Comparison of ENCODE assay signal across 11 cellular contexts in the genomic region with DNA sequence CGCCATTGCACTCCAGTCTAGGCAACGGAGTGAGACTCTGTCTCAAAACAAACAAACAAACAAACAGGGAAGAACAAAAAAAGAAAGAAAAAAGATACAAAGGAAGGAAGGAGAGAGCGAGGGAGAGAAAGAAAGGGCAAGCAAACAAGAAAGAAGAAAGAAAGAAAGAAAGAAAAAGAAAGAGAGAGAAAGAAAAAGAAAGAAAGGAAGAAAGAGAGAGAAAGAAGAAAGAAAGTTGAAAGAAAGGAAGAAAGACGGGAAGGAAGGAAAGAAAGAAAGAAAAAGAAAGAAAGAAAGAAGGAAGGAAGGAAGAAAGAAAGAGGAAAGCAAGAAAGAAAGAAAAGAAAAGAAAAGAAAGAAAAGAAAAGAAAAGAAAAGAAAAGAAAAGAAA. TPM values are rescaled to one million over a fixed set of nuclear protein-coding genes. Genes with fewer than 3 reads are reported as not detected.
DNase-seq lines count a peak whose midpoint lies in the region; ATAC-seq, FAIRE-seq and TF ChIP-seq lines count a peak whose summit lies in the region.
"Had no signal": no experiment of that assay in that cellular context is flagged by ENCODE, and none has a peak within 500 bp of the region (broad histone marks: within the 10 kb centered on the region; RNA-seq: fewer than 3 reads in every experiment).

No MANE protein-coding gene starts in this region.

- peaks cover 13% of the 10 kb centered on the region; the same call in 2 of the 3 replicates for H3K9me3 ChIP-seq in A549
- no peaks in the 10 kb centered on the region for H3K9me3 ChIP-seq in H9 (ENCODE audit: control insufficient read depth, low read depth, low read length)
- no peaks in the 10 kb centered on the region for H3K9me3 ChIP-seq in naive thymus-derived CD4-positive, alpha-beta T cell (ENCODE audit: control insufficient read depth in 2 of 3, low read length in 3 of 3)

- peak overlapping the region; percentile 49 for H3K4me3 ChIP-seq in A549
- no peak overlapping the region for H3K4me3 ChIP-seq in naive thymus-derived CD4-positive, alpha-beta T cell (ENCODE audit: low read length)

- TF ChIP-seq POLR2A in A549 (IDR thresholded peaks at IDR 0.05; ENCODE audit: low read length), result no peak

- no peak for DNase-seq in A549 (ENCODE audit: low read depth in 1 of 2, low spot score in 1 of 2)
- DNase-seq in H9, result no peak
- no peak for DNase-seq in activated naive CD8-positive, alpha-beta T cell treated with anti-CD3 and anti-CD28 coated beads, Interleukin-2, amount 10 ng/mL, durations not matched to agents 7 days and 5 days
- no peak for DNase-seq in naive thymus-derived CD4-positive, alpha-beta T cell
- no peak for DNase-seq in KBM-7
- DNase-seq in sciatic nerve (ENCODE audit: low spot score), result no peak

- H3K56ac ChIP-seq in H9 (ENCODE audit: insufficient read length, low read depth, low read length), result no peak overlapping the region

- peaks cover 7 to 22% (median 18%) of the 10 kb centered on the region in 3 experiments; a peak in 6 of 7 replicates for H3K36me3 Mint-ChIP-seq in H9 (ENCODE audit: insufficient read depth in 1 of 3, low read depth in 3 of 3)
- peaks cover 2% of the 10 kb centered on the region for H3K36me3 Mint-ChIP-seq in activated naive CD8-positive, alpha-beta T cell treated with anti-CD3 and anti-CD28 coated beads, Interleukin-2, amount 10 ng/mL, durations not matched to agents 7 days and 5 days
- peaks cover 0 to 3% (median 0%) of the 10 kb centered on the region in 5 donors for H3K36me3 Mint-ChIP-seq in naive thymus-derived CD4-positive, alpha-beta T cell

- H3K4ac ChIP-seq in H9 (ENCODE audit: low read depth, low read length), result no peak overlapping the region

- H3K27me3 ChIP-seq in H9 (ENCODE audit: insufficient read depth, low read length), result no peaks in the 10 kb centered on the region
- H3K27me3 ChIP-seq in naive thymus-derived CD4-positive, alpha-beta T cell (ENCODE audit: control insufficient read depth in 2 of 2, insufficient read depth in 2 of 2, low read length in 2 of 2), result peaks cover 0 to 6% of the 10 kb centered on the region in 2 donors

- no peak overlapping the region for H2AK5ac ChIP-seq in H9 (ENCODE audit: insufficient read length, low read length)

- CTCF ChIA-PET in A549 (lab: Yijun Ruan, JAX), result interaction anchor here (0.6 to 5.9 kb wide), 45 partner anchors 10 to 992 kb away, joined by 3 to 81 read pairs (median 4); a partner anchor contains a TSS
- CTCF ChIA-PET in naive thymus-derived CD4-positive, alpha-beta T cell (lab: Charles Lee), result interaction anchor here (0.6 to 1.3 kb wide), 2 partner anchors 11 to 81 kb away, joined by 4 to 8 read pairs; no protein-coding TSS in a partner anchor

- no peak for TF ChIP-seq EP300 in A549 (IDR thresholded peaks at IDR 0.05)

- TF ChIP-seq RAD21 in A549 (conservative IDR thresholded peaks at IDR 0.05 in 1 of 2, IDR thresholded peaks at IDR 0.05 in 1 of 2), result no peak

- no peaks in the 10 kb centered on the region for H3K79me1 ChIP-seq in H9 (ENCODE audit: insufficient read depth, low read depth, low read length, poor library complexity, severe bottlenecking)

- H3K4me2 ChIP-seq in A549 (peak overlapping the region; percentile 71), H9 (ENCODE audit: insufficient read depth, insufficient read length, low read length) (no peak overlapping the region)

- H3K14ac ChIP-seq in H9 (ENCODE audit: insufficient read depth, low read length), result no peak overlapping the region

- in situ Hi-C loops in KBM-7 (cut with MboI; ENCODE audit: low pct_unique_long_range_greater_than_20kb, low sequenced_read_pairs), result no loop called here

- intact Hi-C loops in naive thymus-derived CD4-positive, alpha-beta T cell (cut with micrococcal nuclease), result loop anchor here in 1 of 2 donors (2.0 kb wide), 2 partner anchors 82 to 122 kb away; no protein-coding TSS in a partner anchor
- intact Hi-C loops in sciatic nerve (cut with DNase I), result no loop called here

- H3K4me3 Mint-ChIP-seq in H9, result peak overlapping the region; percentile 83 to 85
- H3K4me3 Mint-ChIP-seq in activated naive CD8-positive, alpha-beta T cell treated with anti-CD3 and anti-CD28 coated beads, Interleukin-2, amount 10 ng/mL, durations not matched to agents 7 days and 5 days, result peak overlapping the region; percentile 73
- H3K4me3 Mint-ChIP-seq in naive thymus-derived CD4-positive, alpha-beta T cell, result peak overlapping the region in 9 of 10 donors; percentile 63 to 81 (median 70)

- H2BK5ac ChIP-seq in H9 (ENCODE audit: insufficient read length, low read length), result no peak overlapping the region

- H2BK15ac ChIP-seq in H9 (ENCODE audit: low read depth, low read length), result no peak overlapping the region

- H3K9me3 Mint-ChIP-seq in H9, result peaks cover 22 to 26% of the 10 kb centered on the region in 2 experiments
- H3K9me3 Mint-ChIP-seq in activated naive CD8-positive, alpha-beta T cell treated with anti-CD3 and anti-CD28 coated beads, Interleukin-2, amount 10 ng/mL, durations not matched to agents 7 days and 5 days, result peaks cover 1% of the 10 kb centered on the region
- peaks cover 0 to 26% (median 9%) of the 10 kb centered on the region in 11 donors for H3K9me3 Mint-ChIP-seq in naive thymus-derived CD4-positive, alpha-beta T cell

- no peak overlapping the region for H4K8ac ChIP-seq in H9 (replicated peaks; ENCODE audit: insufficient read length, low read depth, low read length)

- peak overlapping the region; percentile 85 to 92 for H3K27ac ChIP-seq in A549
- H3K27ac ChIP-seq in H9 (ENCODE audit: insufficient read length, low read depth, low read length), result no peak overlapping the region
- H3K27ac ChIP-seq in naive thymus-derived CD4-positive, alpha-beta T cell (ENCODE audit: low read depth, low read length), result no peak overlapping the region

- no peaks in the 10 kb centered on the region for H3K79me2 ChIP-seq in H9 (ENCODE audit: insufficient read depth, low read length)

- peaks cover 8 to 17% of the 10 kb centered on the region in 2 experiments for H3K4me1 Mint-ChIP-seq in H9
- H3K4me1 Mint-ChIP-seq in activated naive CD8-positive, alpha-beta T cell treated with anti-CD3 and anti-CD28 coated beads, Interleukin-2, amount 10 ng/mL, durations not matched to agents 7 days and 5 days, result peaks cover 5% of the 10 kb centered on the region
- peaks cover 5 to 11% (median 7%) of the 10 kb centered on the region in 7 donors for H3K4me1 Mint-ChIP-seq in naive thymus-derived CD4-positive, alpha-beta T cell

- H3K4me1 ChIP-seq in A549 (0 out of 3 replicates have a peak, but pooled peaks cover 4% of the 10 kb centered on the region), H9 (ENCODE audit: insufficient read depth, low read length) (no peaks in the 10 kb centered on the region)
- H3K4me1 ChIP-seq in naive thymus-derived CD4-positive, alpha-beta T cell (ENCODE audit: control insufficient read depth in 2 of 2, insufficient read depth in 2 of 2, low read length in 2 of 2), result peaks cover 0 to 6% of the 10 kb centered on the region in 2 donors

- no peaks in the 10 kb centered on the region for H4K20me1 ChIP-seq in H9 (ENCODE audit: control insufficient read depth, insufficient read depth, insufficient read length)

- H2BK20ac ChIP-seq in H9 (ENCODE audit: low read depth, low read length, poor library complexity, severe bottlenecking), result no peak overlapping the region

- H3K27ac Mint-ChIP-seq in H9, result peak overlapping the region in 2 of 3 experiments; percentile 76 to 82; a peak in 4 of 7 replicates
- no peak overlapping the region for H3K27ac Mint-ChIP-seq in activated naive CD8-positive, alpha-beta T cell treated with anti-CD3 and anti-CD28 coated beads, Interleukin-2, amount 10 ng/mL, durations not matched to agents 7 days and 5 days
- peak overlapping the region in 2 of 9 donors; percentile 52 to 56 for H3K27ac Mint-ChIP-seq in naive thymus-derived CD4-positive, alpha-beta T cell

- WGBS in A549 (ENCODE audit: missing lambda C conversion rate), result 17% methylated on average over 4 of the region's 4 CpGs
- WGBS in H9 (ENCODE audit: extremely low coverage, insufficient read length, low lambda C conversion rate), result no CpG with 5 or more reads among the region's 4 CpGs

- H3K23ac ChIP-seq in H9 (ENCODE audit: insufficient read length, low read depth, low read length), result no peak overlapping the region

- TF ChIP-seq CTCF in A549 (IDR thresholded peaks at IDR 0.05) (no peak), H9 (conservative IDR thresholded peaks at IDR 0.05) (no peak)

- H3T11ph ChIP-seq in H9 (ENCODE audit: low read length), result no peak overlapping the region

- no peak overlapping the region for H2BK120ac ChIP-seq in H9 (ENCODE audit: low read depth, low read length, poor library complexity, severe bottlenecking)

- H2BK12ac ChIP-seq in H9 (ENCODE audit: insufficient read length, low read depth, low read length), result no peak overlapping the region

- no peak overlapping the region for H3K18ac ChIP-seq in H9 (ENCODE audit: insufficient read length, low read depth, low read length)

- no peak for ATAC-seq in A549
- no peak for ATAC-seq in activated naive CD8-positive, alpha-beta T cell treated with anti-CD3 and anti-CD28 coated beads, Interleukin-2, amount 10 ng/mL, durations not matched to agents 7 days and 5 days (ENCODE audit: low read depth)
- no peak for ATAC-seq in naive thymus-derived CD4-positive, alpha-beta T cell
- ATAC-seq in HG03280 (IDR thresholded peaks at IDR 0.05; ENCODE audit: unreplicated experiment), result no peak
- no peak for ATAC-seq in HG02840 (IDR thresholded peaks at IDR 0.05; ENCODE audit: low FRiP score, unreplicated experiment)
- ATAC-seq in sciatic nerve, result no peak

- FAIRE-seq in A549 (lab: Jason Lieb, UNC), result no peak
- FAIRE-seq: D721Med had no signal

- H3K36me3 ChIP-seq in naive thymus-derived CD4-positive, alpha-beta T cell (ENCODE audit: control insufficient read depth in 2 of 3, insufficient read depth in 3 of 3, low read length in 3 of 3), result no peaks in the 10 kb centered on the region

- no peak overlapping the region for H4K5ac ChIP-seq in H9 (ENCODE audit: insufficient read length, low read depth, low read length)

- no peak overlapping the region for H4K91ac ChIP-seq in H9 (ENCODE audit: insufficient read length, low read depth, low read length)

- POLR2A ChIA-PET in A549 (lab: Yijun Ruan, JAX), result interaction anchor here (1.0 kb wide), 3 partner anchors 38 to 133 kb away, joined by 3 read pairs; a partner anchor contains a TSS
- POLR2A ChIA-PET in activated naive CD8-positive, alpha-beta T cell treated with anti-CD3 and anti-CD28 coated beads, Interleukin-2, amount 10 ng/mL, durations not matched to agents 7 days and 5 days (lab: Charles Lee), result no interaction called here
- POLR2A ChIA-PET in naive thymus-derived CD4-positive, alpha-beta T cell (lab: Charles Lee), result no interaction called here

- no peaks in the 10 kb centered on the region for H3K23me2 ChIP-seq in H9 (ENCODE audit: insufficient read length, low read depth, low read length, poor library complexity, severe bottlenecking)

- peaks cover 3% of the 10 kb centered on the region; the same call in 1 of the 2 replicates for H3K27me3 Mint-ChIP-seq in H9 (ENCODE audit: low read depth)
- peaks cover 49% of the 10 kb centered on the region for H3K27me3 Mint-ChIP-seq in activated naive CD8-positive, alpha-beta T cell treated with anti-CD3 and anti-CD28 coated beads, Interleukin-2, amount 10 ng/mL, durations not matched to agents 7 days and 5 days
- peaks cover 65 to 80% (median 73%) of the 10 kb centered on the region in 5 donors for H3K27me3 Mint-ChIP-seq in naive thymus-derived CD4-positive, alpha-beta T cell

- H3K9ac ChIP-seq in H9 (ENCODE audit: extremely low read depth, insufficient read length, low read length), result no peak overlapping the region

- no peak overlapping the region for H2AFZ ChIP-seq in H9 (ENCODE audit: low read length)

RNA-seq across cellular contexts. Expression of a gene that starts 13.1 kb away (rescaled TPM):
- polyA plus RNA-seq in A549 (2011; rRNA removed) (0.07 TPM in 1 of 2 replicates, not detected in the other), A549 (2017; fragmentation: RNase III; extraction: RNeasy Plus Mini Kit Qiagen cat#74134 plus additional on column Dnase treatment) (not detected in 3 replicates)
- 0.03 TPM in 1 of 2 replicates, not detected in the other for polyA plus RNA-seq in A549 (2012; cell fraction: cytosol; rRNA removed)
- polyA plus RNA-seq in A549 (2012; cell fraction: nucleus; rRNA removed), result not detected in 2 replicates
- not detected in 2 replicates for polyA minus RNA-seq in A549 (2011; rRNA and poly(A)+ RNA removed)
- total RNA-seq in H9 (2021) (not detected in 2 replicates), sciatic nerve (not detected)
- not detected for total RNA-seq in activated naive CD8-positive, alpha-beta T cell treated with anti-CD3 and anti-CD28 coated beads, Interleukin-2, amount 10 ng/mL, durations not matched to agents 7 days and 5 days
- total RNA-seq in naive thymus-derived CD4-positive, alpha-beta T cell, result not detected
- not detected for polyA plus RNA-seq in naive thymus-derived CD4-positive, alpha-beta T cell
- total RNA-seq: H1, renal cortical epithelial cell had no signal
- polyA plus RNA-seq: H1 had no signal

RNA-seq across cellular contexts. Expression of a gene that starts 50.0 kb away (rescaled TPM):
- polyA plus RNA-seq in A549 (2011; rRNA removed), result 13.9 and 14.0 TPM in 2 replicates
- polyA plus RNA-seq in A549 (2012; cell fraction: cytosol; rRNA removed), result 1.2 and 1.3 TPM in 2 replicates
- polyA plus RNA-seq in A549 (2012; cell fraction: nucleus; rRNA removed), result 1.3 and 2.3 TPM in 2 replicates
- polyA plus RNA-seq in A549 (2017; fragmentation: RNase III; extraction: RNeasy Plus Mini Kit Qiagen cat#74134 plus additional on column Dnase treatment), result 8.3 to 9.6 TPM (median 8.8 TPM) in 3 replicates
- polyA minus RNA-seq in A549 (2011; rRNA and poly(A)+ RNA removed), result 5.4 and 6.5 TPM in 2 replicates
- 14.9 and 15.8 TPM in 2 replicates for total RNA-seq in H9 (2021)
- total RNA-seq in activated naive CD8-positive, alpha-beta T cell treated with anti-CD3 and anti-CD28 coated beads, Interleukin-2, amount 10 ng/mL, durations not matched to agents 7 days and 5 days, result 10 to 100 TPM; 14.6 to 16.0 TPM
- total RNA-seq in naive thymus-derived CD4-positive, alpha-beta T cell, result 10 to 100 TPM in 3 of 5 experiments, 1 to 10 TPM in 2; 8.5 to 25.0 (median 14.5) TPM
- 1 to 10 TPM; 3.1 to 3.5 TPM for polyA plus RNA-seq in naive thymus-derived CD4-positive, alpha-beta T cell
- 31.1 TPM for total RNA-seq in sciatic nerve

RNA-seq across cellular contexts. Expression of a gene that starts 50.3 kb away (rescaled TPM):
- polyA plus RNA-seq in A549 (2011; rRNA removed), result 37.6 and 42.5 TPM in 2 replicates
- 7.7 and 8.3 TPM in 2 replicates for polyA plus RNA-seq in A549 (2012; cell fraction: cytosol; rRNA removed)
- polyA plus RNA-seq in A549 (2012; cell fraction: nucleus; rRNA removed), result 2.0 and 3.6 TPM in 2 replicates
- polyA plus RNA-seq in A549 (2017; fragmentation: RNase III; extraction: RNeasy Plus Mini Kit Qiagen cat#74134 plus additional on column Dnase treatment), result 23.7 to 24.7 TPM (median 23.9 TPM) in 3 replicates
- 2.1 and 2.7 TPM in 2 replicates for polyA minus RNA-seq in A549 (2011; rRNA and poly(A)+ RNA removed)
- total RNA-seq in H9 (2021), result 20.0 and 20.7 TPM in 2 replicates
- total RNA-seq in activated naive CD8-positive, alpha-beta T cell treated with anti-CD3 and anti-CD28 coated beads, Interleukin-2, amount 10 ng/mL, durations not matched to agents 7 days and 5 days, result 10 to 100 TPM; 11.8 to 12.2 TPM
- 10 to 100 TPM in 3 of 5 experiments, 1 to 10 TPM in 2; 6.5 to 23.8 (median 11.5) TPM for total RNA-seq in naive thymus-derived CD4-positive, alpha-beta T cell
- 10 to 100 TPM; 14.9 to 20.3 TPM for polyA plus RNA-seq in naive thymus-derived CD4-positive, alpha-beta T cell
- 11.3 TPM for total RNA-seq in sciatic nerve

Comparison
In these comparisons a context has a peak if more than half of its experiments do, and no peak if none do; other contexts are left out.
1. H3K27ac ChIP-seq: peak in A549 (2 of 2); none in H9 (single experiment) and naive thymus-derived CD4-positive, alpha-beta T cell (single experiment).
2. Peak in every context shown above with its lines, with median percentiles within 50 percentile points of each other: H3K4me3 Mint-ChIP-seq.